ENCODE assay signal across 16 cellular contexts in the genomic region with DNA sequence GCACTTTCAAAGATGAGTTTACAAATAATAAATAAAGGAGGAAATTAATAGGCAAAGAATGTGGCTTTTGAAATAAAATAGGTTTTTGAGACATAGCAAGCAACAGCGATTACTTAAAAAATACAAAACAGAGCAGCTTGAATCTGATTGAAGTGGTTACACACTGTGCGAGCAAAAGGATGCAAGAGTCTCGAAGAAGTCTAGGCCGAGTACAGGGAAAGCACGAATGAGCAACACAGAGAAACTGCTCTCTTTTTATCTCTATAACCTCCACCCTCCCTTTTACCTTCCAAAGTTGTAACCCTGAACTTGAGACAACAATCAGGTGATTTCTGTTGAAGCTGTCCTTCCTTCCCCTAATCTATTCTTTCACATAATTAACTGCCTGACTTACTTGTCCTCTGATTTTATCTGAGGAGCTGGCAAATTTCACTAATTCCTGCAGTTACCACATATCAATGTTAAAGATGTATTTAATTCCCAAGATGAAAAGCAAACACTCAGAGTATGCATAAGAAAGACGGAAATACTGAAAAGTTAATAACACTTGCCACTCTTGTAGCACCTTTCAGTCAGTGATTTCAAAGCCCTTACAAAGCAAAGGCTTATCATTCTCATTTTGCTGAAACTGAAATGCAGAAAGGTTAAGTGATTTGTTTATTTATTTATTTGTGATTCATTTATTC.
DNase-seq lines count a peak whose midpoint lies in the region; ATAC-seq lines count a peak whose summit lies in the region.
"Had no signal": no experiment of that assay in that cellular context is flagged by ENCODE, and none has a peak within 500 bp of the region (broad histone marks: within the 10 kb centered on the region; RNA-seq: fewer than 3 reads in every experiment).

No MANE protein-coding gene starts in this region.

- H2AK5ac ChIP-seq in trophoblast cell (ENCODE audit: low read length) = no peak overlapping the region

- no peak overlapping the region for H3K18ac ChIP-seq in trophoblast cell (ENCODE audit: low read length)

- ATAC-seq in activated CD4-positive, alpha-beta T cell treated with anti-CD3 and anti-CD28 coated beads for 36 hours = peak; percentile 68
- peak; percentile 50 to 85 for ATAC-seq in activated naive CD4-positive, alpha-beta T cell treated with anti-CD3 and anti-CD28 coated beads, Interleukin-2, amount 50 U/mL, for 72 hours
- peak; percentile 57 for ATAC-seq in T-helper 17 cell
- ATAC-seq in HG03280 (IDR thresholded peaks at IDR 0.05; ENCODE audit: unreplicated experiment) = no peak

- H4K12ac ChIP-seq in trophoblast cell (ENCODE audit: low read depth, low read length) = no peak overlapping the region

- H4K91ac ChIP-seq in trophoblast cell (ENCODE audit: low read depth, low read length) = no peak overlapping the region

- H3K4me3 ChIP-seq in trophoblast cell (ENCODE audit: low read depth, low read length) = no peak overlapping the region
- H3K4me3 ChIP-seq: BLaER1 treated with 17β-estradiol and CSF1 and Interleukin-3, amounts not matched to agents 10 nM and 100 nM had no signal

- H3K27me3 ChIP-seq in trophoblast cell (ENCODE audit: insufficient read depth, low read length) = no peaks in the 10 kb centered on the region
- H3K27me3 ChIP-seq: BLaER1 treated with 17β-estradiol and CSF1 and Interleukin-3, amounts not matched to agents 10 nM and 100 nM had no signal

- H3K9ac ChIP-seq in trophoblast cell (ENCODE audit: low read length) = no peak overlapping the region
- H3K9ac ChIP-seq: BLaER1 treated with 17β-estradiol and CSF1 and Interleukin-3, amounts not matched to agents 10 nM and 100 nM had no signal

- no peaks in the 10 kb centered on the region for H3K36me3 ChIP-seq in trophoblast cell (ENCODE audit: control insufficient read depth in 1 of 2, insufficient read depth in 2 of 2, low read length in 2 of 2)
- H3K36me3 ChIP-seq: BLaER1 treated with 17β-estradiol and CSF1 and Interleukin-3, amounts not matched to agents 10 nM and 100 nM had no signal

- no peak overlapping the region for H4K8ac ChIP-seq in trophoblast cell (ENCODE audit: low read depth, low read length)

- H2BK120ac ChIP-seq in trophoblast cell (ENCODE audit: insufficient read depth, low read length, poor library complexity) = no peak overlapping the region

- no peak overlapping the region for H3K4ac ChIP-seq in trophoblast cell (ENCODE audit: low read depth, low read length)

- no peaks in the 10 kb centered on the region for H3K9me3 Mint-ChIP-seq in activated CD4-positive, alpha-beta T cell treated with anti-CD3 and anti-CD28 coated beads for 36 hours (ENCODE audit: low read depth)
- no peaks in the 10 kb centered on the region for H3K9me3 Mint-ChIP-seq in activated naive CD4-positive, alpha-beta T cell treated with anti-CD3 and anti-CD28 coated beads, Interleukin-2, amount 50 U/mL, for 72 hours
- H3K9me3 Mint-ChIP-seq: H9 had no signal

- peaks cover 5% of the 10 kb centered on the region for H3K4me1 Mint-ChIP-seq in activated CD4-positive, alpha-beta T cell treated with anti-CD3 and anti-CD28 coated beads for 36 hours
- H3K4me1 Mint-ChIP-seq in T-helper 17 cell = peaks cover 3% of the 10 kb centered on the region
- H3K4me1 Mint-ChIP-seq: CD8-positive, alpha-beta memory T cell had no signal

- no peak overlapping the region for H3K27ac ChIP-seq in trophoblast cell (ENCODE audit: low read depth, low read length)
- H3K27ac ChIP-seq: BLaER1 treated with 17β-estradiol and CSF1 and Interleukin-3, amounts not matched to agents 10 nM and 100 nM had no signal

- no peaks in the 10 kb centered on the region for H3K4me1 ChIP-seq in trophoblast cell (ENCODE audit: control insufficient read depth in 1 of 2, insufficient read depth in 2 of 2, low read length in 2 of 2)
- H3K4me1 ChIP-seq: BLaER1 treated with 17β-estradiol and CSF1 and Interleukin-3, amounts not matched to agents 10 nM and 100 nM had no signal

- no peak overlapping the region for H3K4me3 Mint-ChIP-seq in activated CD4-positive, alpha-beta T cell treated with anti-CD3 and anti-CD28 coated beads for 36 hours
- no peak overlapping the region for H3K4me3 Mint-ChIP-seq in T-helper 17 cell
- H3K4me3 Mint-ChIP-seq: CD8-positive, alpha-beta memory T cell; H9 had no signal

- H3K9me3 ChIP-seq in T-helper 17 cell (ENCODE audit: control insufficient read depth, low read length, poor library complexity, severe bottlenecking) (peaks cover 2% of the 10 kb centered on the region), trophoblast cell (ENCODE audit: insufficient read depth, low read depth, low read length) (no peaks in the 10 kb centered on the region)
- H3K9me3 ChIP-seq: BLaER1 treated with 17β-estradiol and CSF1 and Interleukin-3, amounts not matched to agents 10 nM and 100 nM had no signal

- no peaks in the 10 kb centered on the region for H3K36me3 Mint-ChIP-seq in activated CD4-positive, alpha-beta T cell treated with anti-CD3 and anti-CD28 coated beads for 36 hours (ENCODE audit: low read depth)
- H3K36me3 Mint-ChIP-seq in activated naive CD4-positive, alpha-beta T cell treated with anti-CD3 and anti-CD28 coated beads, Interleukin-2, amount 50 U/mL, for 72 hours = no peaks in the 10 kb centered on the region
- H3K36me3 Mint-ChIP-seq in T-helper 17 cell (ENCODE audit: low read depth) = peaks cover 2% of the 10 kb centered on the region
- H3K36me3 Mint-ChIP-seq: CD8-positive, alpha-beta memory T cell had no signal

- H3K27me3 Mint-ChIP-seq in activated CD4-positive, alpha-beta T cell treated with anti-CD3 and anti-CD28 coated beads for 36 hours = no peaks in the 10 kb centered on the region
- H3K27me3 Mint-ChIP-seq in T-helper 17 cell = no peaks in the 10 kb centered on the region
- H3K27me3 Mint-ChIP-seq: CD8-positive, alpha-beta memory T cell had no signal

- H3K4me2 ChIP-seq in trophoblast cell (ENCODE audit: low read length) = no peak overlapping the region
- H3K4me2 ChIP-seq: BLaER1 treated with 17β-estradiol and CSF1 and Interleukin-3, amounts not matched to agents 10 nM and 100 nM had no signal

- H3K14ac ChIP-seq in trophoblast cell (ENCODE audit: low read length) = no peak overlapping the region

- H2AFZ ChIP-seq in trophoblast cell (ENCODE audit: insufficient read depth, low read length, poor library complexity) = no peak overlapping the region

- POLR2A ChIA-PET in activated CD4-positive, alpha-beta T cell treated with anti-CD3 and anti-CD28 coated beads for 36 hours (lab: Charles Lee) = no interaction called here

- CTCF ChIA-PET in activated CD4-positive, alpha-beta T cell treated with anti-CD3 and anti-CD28 coated beads for 36 hours (lab: Charles Lee) = no interaction called here

- intact Hi-C loops in activated CD4-positive, alpha-beta T cell treated with anti-CD3 and anti-CD28 coated beads for 36 hours (cut with DNase I, micrococcal nuclease) = no loop called here

- H2BK5ac ChIP-seq in trophoblast cell (ENCODE audit: low read depth, low read length, poor library complexity) = no peak overlapping the region

- no CpG with 5 or more reads among the region's 6 CpGs for WGBS in trophoblast cell (ENCODE audit: extremely low coverage, insufficient coverage, insufficient read length)

- no peak overlapping the region for H3K23ac ChIP-seq in trophoblast cell (ENCODE audit: low read length)

- DNase-seq in activated CD4-positive, alpha-beta T cell treated with anti-CD3 and anti-CD28 coated beads for 36 hours = no peak
- DNase-seq in activated CD4-positive, alpha-beta T cell treated with anti-CD3 and anti-CD28 coated beads for 48 hours = no peak
- no peak for DNase-seq in activated naive CD4-positive, alpha-beta T cell treated with anti-CD3 and anti-CD28 coated beads, Interleukin-2, amount 50 U/mL, for 72 hours (ENCODE audit: low spot score in 2 of 2)
- no peak for DNase-seq in activated naive CD4-positive, alpha-beta T cell (lab: John Stamatoyannopoulos, UW)
- DNase-seq in T-helper 17 cell (no peak), trophoblast cell (peak; percentile 3 to 59)
- no peak for DNase-seq in stimulated activated CD8-positive, alpha-beta memory T cell treated with anti-CD3 and anti-CD28 coated beads, Interleukin-4, amount 100 ng/mL, for 48 hours
- DNase-seq: 8988T; CD8-positive, alpha-beta memory T cell; COR-L47; DMS 273 treated with DMSO at 0.1 percent for 48 hours; DMS53; GDM1; H9 had no signal

- peak overlapping the region; percentile 34 for H3K27ac Mint-ChIP-seq in activated CD4-positive, alpha-beta T cell treated with anti-CD3 and anti-CD28 coated beads for 36 hours
- peak overlapping the region in 1 of 2 donors; percentile 8 for H3K27ac Mint-ChIP-seq in activated naive CD4-positive, alpha-beta T cell treated with anti-CD3 and anti-CD28 coated beads, Interleukin-2, amount 50 U/mL, for 72 hours
- H3K27ac Mint-ChIP-seq in T-helper 17 cell = no peak overlapping the region
- H3K27ac Mint-ChIP-seq: CD8-positive, alpha-beta memory T cell; H9 had no signal

- no peaks in the 10 kb centered on the region for H3K79me2 ChIP-seq in trophoblast cell (ENCODE audit: control insufficient read depth, insufficient read depth, low read length, poor library complexity)

- H3K79me1 ChIP-seq in trophoblast cell (ENCODE audit: low read length) = no peaks in the 10 kb centered on the region

- no peak overlapping the region for H2BK12ac ChIP-seq in trophoblast cell (ENCODE audit: low read length)

Comparison
In these comparisons a context has a peak if more than half of its experiments do, and no peak if none do; other contexts are left out.
1. DNase-seq: peak in trophoblast cell (2 of 2); none in activated CD4-positive, alpha-beta T cell treated with anti-CD3 and anti-CD28 coated beads for 36 hours (single experiment), activated CD4-positive, alpha-beta T cell treated with anti-CD3 and anti-CD28 coated beads for 48 hours (single experiment), activated naive CD4-positive, alpha-beta T cell treated with anti-CD3 and anti-CD28 coated beads, Interleukin-2, amount 50 U/mL, for 72 hours (0 of 2), activated naive CD4-positive, alpha-beta T cell (0 of 4), T-helper 17 cell (0 of 3) and stimulated activated CD8-positive, alpha-beta memory T cell treated with anti-CD3 and anti-CD28 coated beads, Interleukin-4, amount 100 ng/mL, for 48 hours (single experiment).